23 cellular contexts compared by ENCODE assay signal in the genomic region with DNA sequence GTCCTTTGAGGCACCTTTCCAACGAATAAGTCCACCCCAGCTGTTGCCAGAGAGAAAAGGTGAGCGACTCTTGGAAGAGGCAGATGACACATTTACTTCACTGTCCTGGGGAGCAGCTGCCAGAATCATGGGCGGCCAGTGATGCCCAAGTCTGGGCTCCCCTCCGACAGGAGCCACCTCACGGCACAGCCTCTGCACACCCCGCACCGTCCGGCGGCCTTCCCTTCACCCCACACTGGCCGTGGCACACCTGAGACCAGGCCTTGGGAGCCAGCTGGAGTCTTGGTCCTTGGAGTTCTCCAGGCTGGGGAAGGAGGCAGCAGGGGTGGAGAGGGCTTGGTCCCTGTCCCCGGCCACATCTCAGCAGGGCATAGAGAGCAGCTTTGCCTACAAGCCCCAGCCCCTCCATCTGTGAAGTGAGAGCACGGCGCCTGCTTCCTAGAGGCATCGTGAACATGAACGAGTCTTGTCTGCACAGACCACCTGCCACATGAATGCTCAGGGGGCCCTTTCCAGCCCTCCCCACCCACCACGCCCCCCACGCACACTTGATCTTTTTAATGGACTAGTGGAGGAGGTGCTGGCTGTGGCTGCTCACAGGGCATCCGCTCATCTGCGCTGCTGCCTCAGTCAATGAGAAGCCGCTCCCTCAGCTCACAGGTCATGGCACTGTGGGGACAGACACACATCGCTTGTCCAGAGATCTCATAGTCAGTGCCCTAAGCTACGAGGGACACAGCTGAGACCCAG.
"Had no signal": no experiment of that assay in that cellular context is flagged by ENCODE, and none has a peak within 500 bp of the region (broad histone marks: within the 10 kb centered on the region; RNA-seq: fewer than 3 reads in every experiment).

No MANE protein-coding gene starts in this region.

- H3K4me3 Mint-ChIP-seq: activated B cell treated with CpG ODN at 0.5 μM for 24 hours; activated CD4-positive, alpha-beta T cell treated with anti-CD3 and anti-CD28 coated beads, Interleukin-2, amount 10 ng/mL, durations not matched to agents 24 days and 14 days; activated CD8-positive, alpha-beta memory T cell treated with anti-CD3 and anti-CD28 coated beads, Interleukin-2, amount 10 ng/mL, durations not matched to agents 7 days and 5 days; activated T-cell treated with anti-CD3 and anti-CD28 coated beads, Interleukin-2, amount 50 U/mL, for 4 hours; T-cell had no signal

- H3K4me1 Mint-ChIP-seq: activated B cell treated with CpG ODN at 0.5 μM for 24 hours; activated CD4-positive, alpha-beta T cell treated with anti-CD3 and anti-CD28 coated beads, Interleukin-2, amount 10 ng/mL, durations not matched to agents 24 days and 14 days; activated CD8-positive, alpha-beta memory T cell treated with anti-CD3 and anti-CD28 coated beads, Interleukin-2, amount 10 ng/mL, durations not matched to agents 7 days and 5 days; T-cell had no signal

- H3K36me3 Mint-ChIP-seq: activated CD8-positive, alpha-beta memory T cell treated with anti-CD3 and anti-CD28 coated beads, Interleukin-2, amount 10 ng/mL, durations not matched to agents 7 days and 5 days; activated naive CD4-positive, alpha-beta T cell treated with anti-CD3 and anti-CD28 coated beads, Interleukin-2, amount 50 U/mL, for 72 hours; T-cell had no signal

- H3K27me3 Mint-ChIP-seq: activated B cell treated with CpG ODN at 0.5 μM for 24 hours; activated CD8-positive, alpha-beta memory T cell treated with anti-CD3 and anti-CD28 coated beads, Interleukin-2, amount 10 ng/mL, durations not matched to agents 7 days and 5 days had no signal

- H3K27ac Mint-ChIP-seq: activated B cell treated with CpG ODN at 0.5 μM for 24 hours; activated CD4-positive, alpha-beta T cell treated with anti-CD3 and anti-CD28 coated beads, Interleukin-2, amount 10 ng/mL, durations not matched to agents 24 days and 14 days; activated CD8-positive, alpha-beta memory T cell treated with anti-CD3 and anti-CD28 coated beads, Interleukin-2, amount 10 ng/mL, durations not matched to agents 7 days and 5 days; activated naive CD4-positive, alpha-beta T cell treated with anti-CD3 and anti-CD28 coated beads, Interleukin-2, amount 50 U/mL, for 72 hours; T-cell had no signal

- H3K9me3 Mint-ChIP-seq: activated B cell treated with CpG ODN at 0.5 μM for 24 hours; activated CD4-positive, alpha-beta T cell treated with anti-CD3 and anti-CD28 coated beads, Interleukin-2, amount 10 ng/mL, durations not matched to agents 24 days and 14 days; activated naive CD4-positive, alpha-beta T cell treated with anti-CD3 and anti-CD28 coated beads, Interleukin-2, amount 50 U/mL, for 72 hours; activated T-cell treated with anti-CD3 and anti-CD28 coated beads, Interleukin-2, amount 50 U/mL, for 4 hours; T-cell had no signal

- DNase-seq: activated B cell treated with CpG ODN at 0.5 μM for 24 hours; activated CD4-positive, alpha-beta T cell treated with anti-CD3 and anti-CD28 coated beads for 1 hour; activated CD4-positive, alpha-beta T cell treated with anti-CD3 and anti-CD28 coated beads, Interleukin-2, amount 10 ng/mL, durations not matched to agents 24 days and 14 days; activated CD4-positive, alpha-beta T cell treated with anti-CD3 and anti-CD28 coated beads, Interleukin-2, amount 50 U/mL, for 48 hours; activated CD8-positive, alpha-beta memory T cell treated with anti-CD3 and anti-CD28 coated beads, Interleukin-2, amount 10 ng/mL, durations not matched to agents 7 days and 5 days; activated effector memory CD4-positive, alpha-beta T cell treated with anti-CD3 and anti-CD28 coated beads, Interleukin-2, amount 50 U/mL, for 16 hours; activated naive CD4-positive, alpha-beta T cell treated with Interleukin-2 at 50 U/mL for 16 hours; activated T-cell treated with anti-CD3 and anti-CD28 coated beads, Interleukin-2, amount 50 U/mL, for 4 hours; amygdala; cerebellar nuclear complex; MG63; NCI-H1105; NCI-H1436; NCI-H1930; NCI-H2107; NCI-H2227 treated with DMSO at 0.1 percent for 48 hours; NCI-H446 treated with DMSO at 0.1 percent for 48 hours; NCI-H526 treated with DMSO at 0.1 percent for 48 hours; SIG-M5; T-cell; T-helper 2 cell; T1000 had no signal
